Comparison of ENCODE assay signal across 12 cellular contexts in the genomic region with DNA sequence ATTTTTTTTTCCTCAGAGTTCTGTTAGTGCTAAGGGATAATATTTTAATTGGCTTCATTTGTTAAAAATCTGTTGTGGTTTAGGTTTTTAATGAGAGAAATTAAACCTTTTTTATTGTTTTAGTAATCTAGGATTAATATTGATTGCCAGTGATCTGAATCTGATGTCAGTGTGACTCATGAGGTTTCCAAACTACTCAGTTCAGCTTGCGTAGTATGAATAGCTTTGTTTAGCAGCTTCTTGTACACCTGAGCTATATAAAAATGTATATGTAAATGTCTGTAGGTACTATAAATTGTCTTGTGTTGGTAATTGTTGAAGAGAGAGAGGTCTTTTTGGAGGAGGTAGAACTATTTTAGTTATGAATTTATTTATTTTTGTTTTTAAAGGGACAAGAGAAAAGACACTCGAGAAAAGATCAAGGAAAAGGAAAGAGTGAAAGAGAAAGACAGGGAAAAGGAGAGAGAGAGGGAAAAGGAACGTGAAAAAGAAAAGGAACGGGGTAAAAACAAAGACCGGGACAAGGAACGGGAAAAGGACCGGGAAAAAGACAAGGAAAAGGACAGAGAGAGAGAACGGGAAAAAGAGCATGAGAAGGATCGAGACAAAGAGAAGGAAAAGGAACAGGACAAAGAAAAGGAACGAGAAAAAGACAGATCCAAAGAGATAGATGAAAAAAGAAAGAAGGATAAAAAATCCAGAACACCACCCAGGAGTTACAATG. TPM values are rescaled to one million over a fixed set of nuclear protein-coding genes. Genes with fewer than 3 reads are reported as not detected.
DNase-seq lines count a peak whose midpoint lies in the region; ATAC-seq and TF ChIP-seq lines count a peak whose summit lies in the region.
"Had no signal": no experiment of that assay in that cellular context is flagged by ENCODE, and none has a peak within 500 bp of the region (broad histone marks: within the 10 kb centered on the region; RNA-seq: fewer than 3 reads in every experiment).

No MANE protein-coding gene starts in this region.

- no peak overlapping the region for H2AFZ ChIP-seq in KMS-11 (ENCODE audit: low read depth)
- H2AFZ ChIP-seq: parathyroid adenoma had no signal

- H3K79me2 ChIP-seq in KMS-11 (ENCODE audit: insufficient read depth, low read depth): no peaks in the 10 kb centered on the region

- no peak overlapping the region for H3K4me2 ChIP-seq in KMS-11

- CTCF ChIA-PET in activated CD8-positive, alpha-beta memory T cell treated with anti-CD3 and anti-CD28 coated beads, Interleukin-2, amount 10 ng/mL, durations not matched to agents 7 days and 5 days (lab: Charles Lee): interaction anchor here (0.6 to 1.8 kb wide), 5 partner anchors 11 to 606 kb away, joined by 3 to 6 read pairs (median 3); no protein-coding TSS in a partner anchor

- peaks cover 22% of the 10 kb centered on the region for H3K4me1 ChIP-seq in KMS-11 (ENCODE audit: low read depth, poor library complexity, severe bottlenecking)
- H3K4me1 ChIP-seq: body of pancreas, gastrocnemius medialis, parathyroid adenoma, tibial artery had no signal

- no peaks in the 10 kb centered on the region for H3K9me3 ChIP-seq in WERI-Rb-1 (ENCODE audit: severe bottlenecking)
- H3K9me3 ChIP-seq: body of pancreas, gastrocnemius medialis, tibial artery had no signal

- no peaks in the 10 kb centered on the region for H3K9me3 Mint-ChIP-seq in activated CD8-positive, alpha-beta memory T cell treated with anti-CD3 and anti-CD28 coated beads, Interleukin-2, amount 10 ng/mL, durations not matched to agents 7 days and 5 days (ENCODE audit: low read depth)
- H3K9me3 Mint-ChIP-seq in activated naive CD8-positive, alpha-beta T cell treated with anti-CD3 and anti-CD28 coated beads, Interleukin-2, amount 50 U/mL, for 24 hours: no peaks in the 10 kb centered on the region
- H3K9me3 Mint-ChIP-seq in nephron progenitor cell: no peaks in the 10 kb centered on the region

- no peaks in the 10 kb centered on the region for H3K27me3 ChIP-seq in KMS-11 (ENCODE audit: insufficient read depth, low read depth)
- no peaks in the 10 kb centered on the region for H3K27me3 ChIP-seq in WERI-Rb-1 (ENCODE audit: insufficient read depth, low read depth, severe bottlenecking)
- H3K27me3 ChIP-seq: body of pancreas, gastrocnemius medialis, tibial artery had no signal

- H3K36me3 ChIP-seq in KMS-11 (ENCODE audit: insufficient read depth): no peaks in the 10 kb centered on the region; the same call in none of the 2 replicates
- peaks cover 78% of the 10 kb centered on the region for H3K36me3 ChIP-seq in WERI-Rb-1

- no peak overlapping the region for H3K9ac ChIP-seq in KMS-11
- H3K9ac ChIP-seq: parathyroid adenoma had no signal

- no peak for ATAC-seq in activated CD8-positive, alpha-beta memory T cell treated with anti-CD3 and anti-CD28 coated beads, Interleukin-2, amount 10 ng/mL, durations not matched to agents 7 days and 5 days
- ATAC-seq in activated naive CD8-positive, alpha-beta T cell treated with anti-CD3 and anti-CD28 coated beads, Interleukin-2, amount 50 U/mL, for 24 hours: no peak
- ATAC-seq: body of pancreas, gastrocnemius medialis had no signal

- DNase-seq in activated CD8-positive, alpha-beta memory T cell treated with anti-CD3 and anti-CD28 coated beads, Interleukin-2, amount 10 ng/mL, durations not matched to agents 7 days and 5 days: no peak
- DNase-seq in activated CD8-positive, alpha-beta memory T cell treated with anti-CD3 and anti-CD28 coated beads for 24 hours: no peak
- DNase-seq in activated naive CD8-positive, alpha-beta T cell treated with anti-CD3 and anti-CD28 coated beads, Interleukin-2, amount 50 U/mL, for 24 hours: no peak
- DNase-seq in nephron progenitor cell (no peak), WERI-Rb-1 (no peak), SKM-1 treated with dmso at 0.1 percent for 144 hours (lab: John Stamatoyannopoulos, UW; ENCODE audit: unreplicated experiment) (no peak), DMS 273 treated with DMSO at 0.1 percent for 48 hours (lab: John Stamatoyannopoulos, UW) (no peak)
- DNase-seq: body of pancreas, gastrocnemius medialis, tibial artery had no signal

- no peaks in the 10 kb centered on the region for H4K20me1 ChIP-seq in KMS-11 (ENCODE audit: insufficient read depth)

- H3K4me3 ChIP-seq in KMS-11 (IDR thresholded peaks at IDR 0.05; ENCODE audit: insufficient read depth, low read depth, low read length): no peak overlapping the region
- no peak overlapping the region for H3K4me3 ChIP-seq in WERI-Rb-1 (ENCODE audit: low read depth, low read length)
- H3K4me3 ChIP-seq: body of pancreas, gastrocnemius medialis, tibial artery had no signal

- peaks cover 40% of the 10 kb centered on the region for H3K36me3 Mint-ChIP-seq in activated CD8-positive, alpha-beta memory T cell treated with anti-CD3 and anti-CD28 coated beads, Interleukin-2, amount 10 ng/mL, durations not matched to agents 7 days and 5 days
- H3K36me3 Mint-ChIP-seq in activated naive CD8-positive, alpha-beta T cell treated with anti-CD3 and anti-CD28 coated beads, Interleukin-2, amount 50 U/mL, for 24 hours (ENCODE audit: low read depth): peaks cover 40% of the 10 kb centered on the region
- H3K36me3 Mint-ChIP-seq in nephron progenitor cell (ENCODE audit: low read depth): peaks cover 59% of the 10 kb centered on the region

- peaks cover 39% of the 10 kb centered on the region for H3K4me1 Mint-ChIP-seq in activated CD8-positive, alpha-beta memory T cell treated with anti-CD3 and anti-CD28 coated beads, Interleukin-2, amount 10 ng/mL, durations not matched to agents 7 days and 5 days
- H3K4me1 Mint-ChIP-seq in activated naive CD8-positive, alpha-beta T cell treated with anti-CD3 and anti-CD28 coated beads, Interleukin-2, amount 50 U/mL, for 24 hours: peaks cover 32% of the 10 kb centered on the region
- no peaks in the 10 kb centered on the region for H3K4me1 Mint-ChIP-seq in nephron progenitor cell

- H3K4me3 Mint-ChIP-seq in activated CD8-positive, alpha-beta memory T cell treated with anti-CD3 and anti-CD28 coated beads, Interleukin-2, amount 10 ng/mL, durations not matched to agents 7 days and 5 days: no peak overlapping the region
- peak overlapping the region; percentile 15 for H3K4me3 Mint-ChIP-seq in activated naive CD8-positive, alpha-beta T cell treated with anti-CD3 and anti-CD28 coated beads, Interleukin-2, amount 50 U/mL, for 24 hours
- no peak overlapping the region for H3K4me3 Mint-ChIP-seq in nephron progenitor cell

- peak overlapping the region; percentile 66 for H3K27ac Mint-ChIP-seq in activated CD8-positive, alpha-beta memory T cell treated with anti-CD3 and anti-CD28 coated beads, Interleukin-2, amount 10 ng/mL, durations not matched to agents 7 days and 5 days
- H3K27ac Mint-ChIP-seq in activated naive CD8-positive, alpha-beta T cell treated with anti-CD3 and anti-CD28 coated beads, Interleukin-2, amount 50 U/mL, for 24 hours: peak overlapping the region; percentile 40
- peak overlapping the region; percentile 92 for H3K27ac Mint-ChIP-seq in nephron progenitor cell

- H3K27me3 Mint-ChIP-seq in activated CD8-positive, alpha-beta memory T cell treated with anti-CD3 and anti-CD28 coated beads, Interleukin-2, amount 10 ng/mL, durations not matched to agents 7 days and 5 days: no peaks in the 10 kb centered on the region
- no peaks in the 10 kb centered on the region for H3K27me3 Mint-ChIP-seq in activated naive CD8-positive, alpha-beta T cell treated with anti-CD3 and anti-CD28 coated beads, Interleukin-2, amount 50 U/mL, for 24 hours
- no peaks in the 10 kb centered on the region for H3K27me3 Mint-ChIP-seq in nephron progenitor cell (ENCODE audit: low read depth, poor library complexity)

- TF ChIP-seq CTCF in KMS-11 (conservative IDR thresholded peaks at IDR 0.05; ENCODE audit: low read depth, low read length) (no peak), nephron progenitor cell (IDR thresholded peaks at IDR 0.05) (no peak), WERI-Rb-1 (IDR thresholded peaks at IDR 0.05; ENCODE audit: low read depth, low read length) (no peak)

- H3K27ac ChIP-seq in KMS-11 (peak overlapping the region; percentile 53; the same call in 1 of the 2 replicates), WERI-Rb-1 (no peak overlapping the region)
- H3K27ac ChIP-seq: body of pancreas, gastrocnemius medialis, parathyroid adenoma, tibial artery had no signal

RNA-seq across cellular contexts. Expression of a gene that starts 26.3 kb away (rescaled TPM):
- 10 to 100 TPM; 61.4 to 61.7 TPM for total RNA-seq in activated CD8-positive, alpha-beta memory T cell treated with anti-CD3 and anti-CD28 coated beads, Interleukin-2, amount 10 ng/mL, durations not matched to agents 7 days and 5 days

Comparison
In these comparisons a context has a peak if more than half of its experiments do, and no peak if none do; other contexts are left out.
1. H3K27ac Mint-ChIP-seq: peak in every context shown above with its lines; median percentile 92 in nephron progenitor cell; 66 in activated CD8-positive, alpha-beta memory T cell treated with anti-CD3 and anti-CD28 coated beads, Interleukin-2, amount 10 ng/mL, durations not matched to agents 7 days and 5 days; 40 in activated naive CD8-positive, alpha-beta T cell treated with anti-CD3 and anti-CD28 coated beads, Interleukin-2, amount 50 U/mL, for 24 hours.